ENCODE assay signal across 8 cellular contexts in genomic region chr4:151012836-151013235, GRCh38. TPM values are rescaled to one million over a fixed set of nuclear protein-coding genes. Genes with fewer than 3 reads are reported as not detected.
A peak's percentile ranks its signal among the peaks of the same experiment; 100 is the strongest.
DNase-seq lines count a peak whose midpoint lies in the region; ATAC-seq and TF ChIP-seq lines count a peak whose summit lies in the region.

No MANE protein-coding gene starts in this region.

- peaks cover 6 to 12% of the 10 kb centered on the region in 2 experiments; a peak in 3 of 4 replicates for H3K4me1 ChIP-seq in SK-N-SH (ENCODE audit: control insufficient read depth in 1 of 2, insufficient read depth in 2 of 2, low read depth in 1 of 2, low read length in 1 of 2)
- H3K4me1 ChIP-seq in smooth muscle cell (ENCODE audit: low read depth): peaks cover 15% of the 10 kb centered on the region

- TF ChIP-seq CTCF in SK-N-SH (IDR thresholded peaks at IDR 0.05) (no peak), RWPE1 (conservative IDR thresholded peaks at IDR 0.05; ENCODE audit: low read depth) (no peak), smooth muscle cell (IDR thresholded peaks at IDR 0.05; ENCODE audit: borderline replicate concordance, insufficient read depth, poor library complexity, severe bottlenecking) (no peak)

- H3K4me2 ChIP-seq in SK-N-SH (peak overlapping the region; percentile 92; the same call in 1 of the 2 replicates), smooth muscle cell (peak overlapping the region; percentile 91)

- TF ChIP-seq RAD21 in SK-N-SH (IDR thresholded peaks at IDR 0.05; ENCODE audit: low read length): no peak

- CTCF ChIA-PET in SK-N-SH (lab: Yijun Ruan, JAX) (no interaction called here), RWPE1 (lab: Yijun Ruan, JAX) (no interaction called here)

- H4K20me1 ChIP-seq in SK-N-SH (ENCODE audit: insufficient read depth) (no peaks in the 10 kb centered on the region), smooth muscle cell (ENCODE audit: low read depth) (peaks cover 9% of the 10 kb centered on the region)

- POLR2A ChIA-PET in SK-N-SH (lab: Yijun Ruan, JAX) (no interaction called here), RWPE1 (lab: Yijun Ruan, JAX; ENCODE audit: low non-redundant PET) (no interaction called here)

- H3K27me3 ChIP-seq in SK-N-SH (ENCODE audit: insufficient read depth): no peaks in the 10 kb centered on the region
- no peaks in the 10 kb centered on the region for H3K27me3 ChIP-seq in smooth muscle cell (ENCODE audit: low read depth)

- 84% methylated on average over 8 of the region's 8 CpGs for WGBS in SK-N-SH (ENCODE audit: low lambda C conversion rate)
- 57% methylated on average over 8 of the region's 8 CpGs for WGBS in smooth muscle cell (ENCODE audit: low lambda C conversion rate)

- ATAC-seq in SK-N-SH treated with all-trans-retinoic acid at 6 μM for 48 hours (no peak), HG03571 (IDR thresholded peaks at IDR 0.05; ENCODE audit: unreplicated experiment) (no peak), GM18517 (IDR thresholded peaks at IDR 0.05; ENCODE audit: unreplicated experiment) (no peak)

- H3K27ac ChIP-seq in SK-N-SH (ENCODE audit: low read depth in 2 of 2, low read length in 1 of 2) (no peak overlapping the region), RWPE1 (no peak overlapping the region), epithelial cell of prostate (peak overlapping the region; percentile 97), smooth muscle cell (ENCODE audit: low read depth) (no peak overlapping the region)

- H3K9me3 ChIP-seq in SK-N-SH (no peaks in the 10 kb centered on the region), smooth muscle cell (replicated peaks; ENCODE audit: low read depth) (no peaks in the 10 kb centered on the region)

- H3F3A ChIP-seq in SK-N-SH (replicated peaks; ENCODE audit: insufficient read depth): peaks cover 6% of the 10 kb centered on the region
- H3F3A ChIP-seq in smooth muscle cell (ENCODE audit: low read depth): no peaks in the 10 kb centered on the region

- H3K9ac ChIP-seq in SK-N-SH (no peak overlapping the region), smooth muscle cell (ENCODE audit: low read depth) (no peak overlapping the region)

- H2AFZ ChIP-seq in SK-N-SH (ENCODE audit: low read depth) (no peak overlapping the region), smooth muscle cell (ENCODE audit: low read depth) (no peak overlapping the region)

- no peaks in the 10 kb centered on the region for H3K9me2 ChIP-seq in SK-N-SH

- TF ChIP-seq EP300 in SK-N-SH (IDR thresholded peaks at IDR 0.05; ENCODE audit: borderline replicate concordance in 1 of 2, low read depth in 1 of 2, low read length in 1 of 2): no peak

- peaks cover 0 to 4% of the 10 kb centered on the region in 2 experiments for H3K36me3 ChIP-seq in SK-N-SH (replicated peaks in 1 of 2; ENCODE audit: control insufficient read depth in 1 of 2, insufficient read depth in 2 of 2, low read length in 1 of 2)
- H3K36me3 ChIP-seq in smooth muscle cell (ENCODE audit: low read depth): no peaks in the 10 kb centered on the region

- H3K4me3 ChIP-seq in SK-N-SH (ENCODE audit: low read depth in 2 of 2, low read length in 1 of 2): 0 out of 4 replicates have a peak overlapping the region, but pooled peaks of 1 of the 2 experiments have one; percentile 13
- H3K4me3 ChIP-seq in smooth muscle cell: peak overlapping the region; percentile 98

- DNase-seq in SK-N-SH (no peak), RWPE1 (ENCODE audit: low spot score) (peak; percentile 9), epithelial cell of prostate (ENCODE audit: low read depth, low spot score) (peak; percentile 5), smooth muscle cell (lab: John Stamatoyannopoulos, UW; ENCODE audit: unreplicated experiment) (no peak), nucleus accumbens (lab: John Stamatoyannopoulos, UW) (no peak)

- peaks cover 15% of the 10 kb centered on the region; the same call in 1 of the 2 replicates for H3K79me2 ChIP-seq in SK-N-SH (ENCODE audit: insufficient read depth)
- peaks cover 3% of the 10 kb centered on the region for H3K79me2 ChIP-seq in smooth muscle cell (ENCODE audit: low read depth)

TF ChIP-seq in SK-N-SH, 30 proteins besides CTCF, POLR2A, EP300 and RAD21 (continues in another document):
- TF ChIP-seq RXRA (IDR thresholded peaks at IDR 0.05; ENCODE audit: borderline replicate concordance, low read depth) (no peak), MXI1 (IDR thresholded peaks at IDR 0.05; ENCODE audit: low read depth, low read length) (no peak), ELF1 (IDR thresholded peaks at IDR 0.05) (no peak), ZBTB33 (IDR thresholded peaks at IDR 0.05; ENCODE audit: borderline replicate concordance, low read depth) (no peak), NFIC (IDR thresholded peaks at IDR 0.05; ENCODE audit: borderline replicate concordance) (no peak), CHD2 (IDR thresholded peaks at IDR 0.05; ENCODE audit: low read length, partially characterized antibody) (no peak), IRF3 (IDR thresholded peaks at IDR 0.05; ENCODE audit: low read depth, low read length) (no peak), TAF1 (IDR thresholded peaks at IDR 0.05; ENCODE audit: borderline replicate concordance, low read depth, low read length) (no peak), RFX5 (IDR thresholded peaks at IDR 0.05; ENCODE audit: low read length) (no peak), TCF12 (IDR thresholded peaks at IDR 0.05) (no peak), SMC3 (IDR thresholded peaks at IDR 0.05; ENCODE audit: low read depth, low read length) (no peak)

TF ChIP-seq in SK-N-SH treated with all-trans-retinoic acid at 6 μM for 48 hours, 23 proteins besides CTCF, POLR2A, EP300 and RAD21:
- TF ChIP-seq ESRRG (CRISPR knock-in tag; IDR thresholded peaks at IDR 0.05): no peak
- TF ChIP-seq SNAI2 (CRISPR knock-in tag; IDR thresholded peaks at IDR 0.05): no peak
- TF ChIP-seq GLIS3 (CRISPR knock-in tag; IDR thresholded peaks at IDR 0.05): no peak
- no peak for TF ChIP-seq CREB5 (CRISPR knock-in tag; IDR thresholded peaks at IDR 0.05; ENCODE audit: low read depth)

RNA-seq across cellular contexts. Expression of gene LRBA, which starts 2.2 kb away (rescaled TPM):
- polyA plus RNA-seq in SK-N-SH (2012; rRNA removed) (11.4 and 14.5 TPM in 2 replicates), smooth muscle cell (1.6 and 3.1 TPM in 2 replicates)
- 11.6 and 13.7 TPM in 2 replicates for polyA plus RNA-seq in SK-N-SH (2012; cell fraction: cytosol; rRNA removed)
- polyA plus RNA-seq in SK-N-SH (2012; cell fraction: nucleus; rRNA removed): 11.9 and 14.3 TPM in 2 replicates
- total RNA-seq in smooth muscle cell: 22.0 and 26.2 TPM in 2 replicates

Comparison
In these comparisons a context has a peak if more than half of its experiments do, and no peak if none do; other contexts are left out.
1. DNase-seq: peak in RWPE1 (single experiment) and epithelial cell of prostate (single experiment); none in SK-N-SH (single experiment), smooth muscle cell (single experiment) and nucleus accumbens (0 of 56).